In the genomic region with DNA sequence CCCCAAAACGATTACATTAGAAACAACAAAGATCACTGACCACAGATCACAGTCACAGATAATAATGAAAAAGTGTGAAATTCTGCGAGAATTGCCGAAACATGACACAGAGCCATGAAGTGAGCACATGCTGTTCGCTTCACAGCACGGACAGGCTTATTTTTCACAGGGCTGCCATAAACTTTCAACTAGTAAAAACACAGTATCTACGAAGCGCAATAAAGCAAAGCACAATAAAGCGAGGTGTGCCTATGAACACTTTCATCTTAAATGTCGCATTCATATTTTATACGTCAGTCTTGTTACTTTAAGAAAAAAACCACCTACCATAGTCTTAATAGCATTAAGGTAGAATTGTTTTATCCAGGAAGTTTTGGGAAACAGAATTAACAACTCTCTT, we compare ENCODE assay signal across 20 cellular contexts.
"Had no signal": no experiment of that assay in that cellular context is flagged by ENCODE, and none has a peak within 500 bp of the region (broad histone marks: within the 10 kb centered on the region; RNA-seq: fewer than 3 reads in every experiment).

No MANE protein-coding gene starts in this region.

- H3K27me3 ChIP-seq: adrenal gland, gastrocnemius medialis, heart left ventricle, thyroid gland had no signal

- H3K27ac ChIP-seq: adrenal gland, gastrocnemius medialis, left ventricle myocardium inferior had no signal

- ATAC-seq: activated T-cell treated with anti-CD3 and anti-CD28 coated beads, Interleukin-2, amount 50 U/mL, for 72 hours; gastrocnemius medialis; heart left ventricle; WTC11 had no signal

- H3K9me3 Mint-ChIP-seq: activated T-cell treated with anti-CD3 and anti-CD28 coated beads, Interleukin-2, amount 50 U/mL, for 72 hours; nephron; WTC11 had no signal

- H3K4me3 Mint-ChIP-seq: activated CD4-positive, alpha-beta memory T cell treated with anti-CD3 and anti-CD28 coated beads, Interleukin-2, amount 10 ng/mL, durations not matched to agents 7 days and 5 days; activated T-cell treated with anti-CD3 and anti-CD28 coated beads, Interleukin-2, amount 50 U/mL, for 72 hours; nephron; WTC11 had no signal

- H3K4me1 Mint-ChIP-seq: nephron had no signal

- FAIRE-seq: bronchial epithelial cell, TTC549 had no signal

- H3K4me3 ChIP-seq: adrenal gland, gastrocnemius medialis, heart left ventricle, left ventricle myocardium inferior, thyroid gland had no signal

- H3K27me3 Mint-ChIP-seq: activated CD4-positive, alpha-beta memory T cell treated with anti-CD3 and anti-CD28 coated beads, Interleukin-2, amount 10 ng/mL, durations not matched to agents 7 days and 5 days had no signal

- H3K27ac Mint-ChIP-seq: activated CD4-positive, alpha-beta memory T cell treated with anti-CD3 and anti-CD28 coated beads, Interleukin-2, amount 10 ng/mL, durations not matched to agents 7 days and 5 days; activated T-cell treated with anti-CD3 and anti-CD28 coated beads, Interleukin-2, amount 50 U/mL, for 72 hours; nephron; WTC11 had no signal

- DNase-seq: activated CD4-positive, alpha-beta memory T cell treated with anti-CD3 and anti-CD28 coated beads, Interleukin-2, amount 10 ng/mL, durations not matched to agents 7 days and 5 days; activated CD4-positive, alpha-beta T cell treated with anti-CD3 and anti-CD28 coated beads for 4 hours; activated T-cell treated with anti-CD3 and anti-CD28 coated beads, Interleukin-2, amount 50 U/mL, for 72 hours; cerebellar nuclear complex; effector CD4-positive, alpha-beta T cell; gastrocnemius medialis; heart left ventricle; left ventricle myocardium inferior; mammary epithelial cell; posterior cingulate gyrus; stimulated activated CD4-positive, alpha-beta T cell treated with anti-CD3 and anti-CD28 coated beads, Interleukin-12 subunit alpha, Interleukin-12 subunit beta, amount 100 ng/mL, for 4 hours; stimulated activated CD4-positive, alpha-beta T cell treated with anti-CD3 and anti-CD28 coated beads, Interleukin-1b, Interleukin-23, amount 100 ng/mL, for 48 hours; stimulated activated CD8-positive, alpha-beta memory T cell treated with anti-CD3 and anti-CD28 coated beads, Interleukin-4, amount 100 ng/mL, for 48 hours; stimulated activated naive CD4-positive, alpha-beta T cell treated with Interleukin-2 at 50 U/mL for 16 hours; thyroid gland had no signal

- H3K9me3 ChIP-seq: adrenal gland, gastrocnemius medialis, heart left ventricle, left ventricle myocardium inferior, thyroid gland had no signal
